In genomic region chrX:105706041-105706440, GRCh38 we compare ENCODE assay signal across 21 cellular contexts.
"Had no signal": no experiment of that assay in that cellular context is flagged by ENCODE, and none has a peak within 500 bp of the region (broad histone marks: within the 10 kb centered on the region; RNA-seq: fewer than 3 reads in every experiment).

No MANE protein-coding gene starts in this region.

- H3K27ac ChIP-seq: hepatocyte, left lung, pancreas, testis, upper lobe of left lung had no signal

- H3K79me2 ChIP-seq: hepatocyte had no signal

- H3K27me3 ChIP-seq: hepatocyte, testis, upper lobe of left lung had no signal

- H2AFZ ChIP-seq: hepatocyte had no signal

- H3K9me3 ChIP-seq: left lung, mucosa of descending colon, pancreas, testis, upper lobe of left lung had no signal

- H3K4me1 ChIP-seq: left lung, pancreas, testis, upper lobe of left lung had no signal

- H3K4me3 ChIP-seq: hepatocyte, left lung, mucosa of descending colon, pancreas, testis, upper lobe of left lung had no signal

- DNase-seq: activated CD4-positive, alpha-beta memory T cell treated with anti-CD3 and anti-CD28 coated beads for 36 hours; activated CD4-positive, alpha-beta T cell treated with anti-CD3 and anti-CD28 coated beads for 36 hours; activated CD8-positive, alpha-beta memory T cell treated with anti-CD3 and anti-CD28 coated beads, Interleukin-2, amount 10 ng/mL, durations not matched to agents 7 days and 5 days; activated effector memory CD4-positive, alpha-beta T cell treated with Interleukin-2 at 50 U/mL for 16 hours; activated T-cell treated with anti-CD3 and anti-CD28 coated beads, Interleukin-2, amount 50 U/mL, for 24 hours; amygdala; cerebellar nuclear complex; effector memory CD4-positive, alpha-beta T cell; kidney; left lung; mucosa of descending colon; naive thymus-derived CD4-positive, alpha-beta T cell; pancreas; retina; small intestine; stimulated activated CD4-positive, alpha-beta T cell treated with anti-CD3 and anti-CD28 coated beads, Interleukin-4, amount 100 ng/mL, for 4 hours; testis; upper lobe of left lung had no signal

- FAIRE-seq: kidney, small intestine had no signal

- ATAC-seq: activated CD4-positive, alpha-beta T cell treated with anti-CD3 and anti-CD28 coated beads for 36 hours; activated CD8-positive, alpha-beta memory T cell treated with anti-CD3 and anti-CD28 coated beads, Interleukin-2, amount 10 ng/mL, durations not matched to agents 7 days and 5 days; activated naive CD4-positive, alpha-beta T cell treated with anti-CD3 and anti-CD28 coated beads, Interleukin-2, amount 50 U/mL, for 72 hours; left lung; mucosa of descending colon; naive thymus-derived CD4-positive, alpha-beta T cell; pancreas; SK-N-SH treated with all-trans-retinoic acid at 6 μM for 48 hours had no signal

- H3K4me2 ChIP-seq: hepatocyte had no signal

- H3K36me3 ChIP-seq: left lung, pancreas, upper lobe of left lung had no signal
